ENCODE assay signal across 10 cellular contexts in the genomic region with DNA sequence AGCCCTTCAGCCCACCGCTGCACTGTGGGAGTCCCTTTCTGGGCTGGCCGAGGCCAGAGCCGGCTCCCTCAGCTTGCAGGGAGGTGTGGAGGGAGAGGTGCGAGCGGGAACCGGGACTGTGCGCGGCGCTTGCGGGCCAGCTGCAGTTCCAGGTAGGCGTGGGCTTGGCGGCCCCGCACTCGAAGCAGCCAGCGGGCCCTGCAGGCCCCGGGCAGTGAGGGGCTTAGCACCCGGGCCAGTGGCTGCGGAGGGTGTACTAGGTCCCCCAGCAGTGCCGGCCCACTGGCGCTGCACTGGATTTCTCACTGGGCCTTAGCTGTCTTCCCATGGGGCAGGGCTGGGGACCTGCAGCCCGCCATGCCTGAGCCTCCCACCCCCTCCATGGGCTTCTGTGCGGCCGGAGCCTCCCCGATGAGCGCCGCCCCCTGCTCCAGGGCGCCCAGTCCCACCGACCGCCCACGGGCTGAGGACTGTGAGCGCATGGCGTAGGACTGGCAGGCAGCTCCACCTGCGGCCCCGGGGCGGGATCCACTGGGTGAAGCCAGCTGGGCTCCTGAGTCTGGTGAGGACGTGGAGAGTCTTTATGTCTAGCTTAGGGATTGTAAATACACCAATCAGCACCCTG. TPM values are rescaled to one million over a fixed set of nuclear protein-coding genes. Genes with fewer than 3 reads are reported as not detected.
"Had no signal": no experiment of that assay in that cellular context is flagged by ENCODE, and none has a peak within 500 bp of the region (broad histone marks: within the 10 kb centered on the region; RNA-seq: fewer than 3 reads in every experiment).

No MANE protein-coding gene starts in this region.

RNA-seq across cellular contexts. Expression of a gene that starts 10.5 kb away (rescaled TPM):
- total RNA-seq: activated CD4-positive, alpha-beta T cell treated with anti-CD3 and anti-CD28 coated beads for 36 hours; activated CD4-positive, alpha-beta T cell treated with anti-CD3 and anti-CD28 coated beads, Interleukin-2, amount 10 ng/mL, durations not matched to agents 7 days and 5 days; activated CD8-positive, alpha-beta T cell treated with anti-CD3 and anti-CD28 coated beads, Interleukin-2, amount 10 ng/mL, durations not matched to agents 7 days and 5 days; activated naive CD8-positive, alpha-beta T cell treated with anti-CD3 and anti-CD28 coated beads, Interleukin-2, amount 10 ng/mL, durations not matched to agents 7 days and 5 days; activated T-helper 2 cell treated with anti-CD3 and anti-CD28 coated beads, Interferon-gamma antibody, Interleukin-2, Interleukin-4, amounts not matched to agents 10 μg/mL and 5 μg/mL and 100 μg/mL, durations not matched to agents 14 hours and 24 hours and 36 hours; ascending aorta; cardiac muscle cell; M059J; RPMI7951; SJCRH30 had no signal

RNA-seq across cellular contexts. Expression of a gene that starts 37.2 kb away (rescaled TPM):
- total RNA-seq: activated CD4-positive, alpha-beta T cell treated with anti-CD3 and anti-CD28 coated beads for 36 hours; activated CD4-positive, alpha-beta T cell treated with anti-CD3 and anti-CD28 coated beads, Interleukin-2, amount 10 ng/mL, durations not matched to agents 7 days and 5 days; activated CD8-positive, alpha-beta T cell treated with anti-CD3 and anti-CD28 coated beads, Interleukin-2, amount 10 ng/mL, durations not matched to agents 7 days and 5 days; activated naive CD8-positive, alpha-beta T cell treated with anti-CD3 and anti-CD28 coated beads, Interleukin-2, amount 10 ng/mL, durations not matched to agents 7 days and 5 days; activated T-helper 2 cell treated with anti-CD3 and anti-CD28 coated beads, Interferon-gamma antibody, Interleukin-2, Interleukin-4, amounts not matched to agents 10 μg/mL and 5 μg/mL and 100 μg/mL, durations not matched to agents 14 hours and 24 hours and 36 hours; ascending aorta; cardiac muscle cell; M059J; RPMI7951; SJCRH30 had no signal
